In the genomic region with DNA sequence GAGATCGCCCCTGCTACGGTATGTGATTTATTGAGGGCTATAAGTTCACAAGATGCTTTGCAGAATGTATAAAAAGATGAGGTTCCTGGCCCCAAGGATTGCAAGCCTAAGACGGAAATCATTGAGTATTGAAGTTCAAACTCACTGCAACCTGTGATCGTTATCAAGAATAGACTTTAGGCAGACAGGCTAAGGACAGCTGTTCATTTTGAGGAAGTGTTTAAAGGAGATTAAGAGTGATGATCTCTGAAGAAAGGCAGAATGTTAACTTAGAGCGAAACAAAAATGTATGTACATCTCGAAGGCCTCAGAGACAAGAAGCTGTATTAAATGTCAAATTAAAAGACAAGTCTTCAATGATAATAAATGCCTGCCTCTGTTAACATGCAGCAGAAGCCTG, we compare ENCODE assay signal across 25 cellular contexts.
"Had no signal": no experiment of that assay in that cellular context is flagged by ENCODE, and none has a peak within 500 bp of the region (broad histone marks: within the 10 kb centered on the region; RNA-seq: fewer than 3 reads in every experiment).

No MANE protein-coding gene starts in this region.

- H3K79me2 ChIP-seq: hepatocyte had no signal

- H3K36me3 ChIP-seq: ascending aorta, esophagus muscularis mucosa, gastroesophageal sphincter, heart right ventricle had no signal

- FAIRE-seq: bronchial epithelial cell had no signal

- H3K9me3 ChIP-seq: ascending aorta, gastroesophageal sphincter had no signal

- H2AFZ ChIP-seq: hepatocyte had no signal

- H3K4me1 ChIP-seq: ascending aorta, esophagus muscularis mucosa, foreskin keratinocyte, gastroesophageal sphincter, heart right ventricle had no signal

- H3K4me3 ChIP-seq: ascending aorta, coronary artery, esophagus muscularis mucosa, gastroesophageal sphincter, heart right ventricle, hepatocyte had no signal

- H3K27me3 ChIP-seq: ascending aorta, esophagus muscularis mucosa, foreskin keratinocyte, hepatocyte had no signal

- H3K27ac ChIP-seq: ascending aorta, coronary artery, esophagus muscularis mucosa, foreskin keratinocyte, gastroesophageal sphincter, heart right ventricle, hepatocyte had no signal

- DNase-seq: activated CD4-positive, alpha-beta memory T cell treated with anti-CD3 and anti-CD28 coated beads, Interleukin-2, amount 10 ng/mL, durations not matched to agents 7 days and 5 days; activated CD4-positive, alpha-beta T cell treated with anti-CD3 and anti-CD28 coated beads for 36 hours; activated CD4-positive, alpha-beta T cell treated with anti-CD3 and anti-CD28 coated beads, Interleukin-2, amount 50 U/mL, for 4 hours; activated CD4-positive, CD25-positive, alpha-beta regulatory T cell; activated CD4-positive, CD25-positive, alpha-beta regulatory T cell treated with anti-CD3 and anti-CD28 coated beads, Interleukin-2, amount 50 U/mL, for 72 hours; activated CD8-positive, alpha-beta memory T cell treated with anti-CD3 and anti-CD28 coated beads, Interleukin-2, amount 50 U/mL, for 48 hours; activated gamma-delta T cell; activated naive CD4-positive, alpha-beta T cell; activated naive CD4-positive, alpha-beta T cell treated with anti-CD3 and anti-CD28 coated beads, Interleukin-2, amount 10 ng/mL, durations not matched to agents 7 days and 5 days; activated naive CD8-positive, alpha-beta T cell treated with anti-CD3 and anti-CD28 coated beads, Interleukin-2, amount 10 ng/mL, durations not matched to agents 7 days and 5 days; activated T-cell treated with anti-CD3 and anti-CD28 coated beads for 4 hours; activated T-cell treated with anti-CD3 and anti-CD28 coated beads, Interleukin-2, amount 50 U/mL, for 24 hours; activated T-cell treated with anti-CD3 and anti-CD28 coated beads, Interleukin-2, amount 50 U/mL, for 72 hours; effector CD4-positive, alpha-beta T cell; effector memory CD8-positive, alpha-beta T cell; erythroblast; foreskin keratinocyte; heart right ventricle; T-helper 2 cell had no signal

- H3K4me2 ChIP-seq: hepatocyte had no signal
